In genomic region chr12:4809013-4809448, GRCh38 we compare ENCODE assay signal across 9 cellular contexts.
A peak's percentile ranks its signal among the peaks of the same experiment; 100 is the strongest.
DNase-seq lines count a peak whose midpoint lies in the region; ATAC-seq, FAIRE-seq and TF ChIP-seq lines count a peak whose summit lies in the region.
"Had no signal": no experiment of that assay in that cellular context is flagged by ENCODE, and none has a peak within 500 bp of the region (broad histone marks: within the 10 kb centered on the region; RNA-seq: fewer than 3 reads in every experiment).

No MANE protein-coding gene starts in this region.

- peak overlapping the region; percentile 61 for H3K4me3 Mint-ChIP-seq in CD8-positive, alpha-beta T cell
- H3K4me3 Mint-ChIP-seq in endodermal cell, result peak overlapping the region; percentile 59

- 3% methylated on average over 35 of the region's 35 CpGs; no CpG with 5 or more reads in 1 of the 2 experiments for WGBS in endodermal cell (ENCODE audit: insufficient coverage in 1 of 2, insufficient read length in 1 of 2), 2 experiments

- DNase-seq in CD8-positive, alpha-beta T cell, result peak in 1 of 7 experiments; percentile 28
- DNase-seq in NCI-H1930 (lab: John Stamatoyannopoulos, UW), result peak; percentile 78
- DNase-seq in endodermal cell, result peak; percentile 94
- no peak for DNase-seq in NCI-H2029 (lab: John Stamatoyannopoulos, UW)
- no peak for DNase-seq in H54 (ENCODE audit: insufficient read length, low spot score)
- no peak for DNase-seq in NCI-H128 (lab: John Stamatoyannopoulos, UW; ENCODE audit: unreplicated experiment)

- H3F3A ChIP-seq in neural cell (ENCODE audit: insufficient read depth, low read length, poor library complexity, severe bottlenecking), result no peaks in the 10 kb centered on the region

- no peak overlapping the region for H3K27ac Mint-ChIP-seq in CD8-positive, alpha-beta T cell
- H3K27ac Mint-ChIP-seq in endodermal cell, result no peak overlapping the region

- H3K36me3 Mint-ChIP-seq in CD8-positive, alpha-beta T cell, result no peaks in the 10 kb centered on the region
- H3K36me3 Mint-ChIP-seq in endodermal cell (ENCODE audit: low read depth), result peaks cover 7% of the 10 kb centered on the region

- no peak for FAIRE-seq in H54 (lab: Jason Lieb, UNC)

- no peak for TF ChIP-seq POLR2A in H54 (IDR thresholded peaks at IDR 0.05; ENCODE audit: low read depth, low read length)

- H3K9me3 ChIP-seq in CD8-positive, alpha-beta T cell (ENCODE audit: low read length), result no peaks in the 10 kb centered on the region
- H3K9me3 ChIP-seq in endodermal cell (ENCODE audit: control insufficient read depth, low read length) (no peaks in the 10 kb centered on the region), neural cell (ENCODE audit: low read length) (no peaks in the 10 kb centered on the region)
- H3K9me3 ChIP-seq: SJSA1 had no signal

- no peaks in the 10 kb centered on the region for H3K36me3 ChIP-seq in CD8-positive, alpha-beta T cell (ENCODE audit: insufficient read depth, low read length)
- H3K36me3 ChIP-seq in endodermal cell (ENCODE audit: control insufficient read depth, insufficient read depth, low read length), result no peaks in the 10 kb centered on the region
- peaks cover 16% of the 10 kb centered on the region for H3K36me3 ChIP-seq in neural cell (ENCODE audit: insufficient read depth, low read length)
- H3K36me3 ChIP-seq: SJSA1 had no signal

- POLR2A ChIA-PET in CD8-positive, alpha-beta T cell (lab: Charles Lee), result no interaction called here

- CTCF ChIA-PET in CD8-positive, alpha-beta T cell (lab: Charles Lee), result no interaction called here

- no peak for TF ChIP-seq EP300 in neural cell (conservative IDR thresholded peaks at IDR 0.05; ENCODE audit: poor library complexity, severe bottlenecking)

- intact Hi-C loops in CD8-positive, alpha-beta T cell (cut with DNase I, micrococcal nuclease), result no loop called here

- no peaks in the 10 kb centered on the region for H3K9me2 ChIP-seq in neural cell (ENCODE audit: insufficient read depth, low read length)

- H3K4me1 Mint-ChIP-seq in CD8-positive, alpha-beta T cell (ENCODE audit: low read depth), result peaks cover 33% of the 10 kb centered on the region
- H3K4me1 Mint-ChIP-seq in endodermal cell, result peaks cover 3% of the 10 kb centered on the region

- H2AFZ ChIP-seq in neural cell (ENCODE audit: low read depth, low read length), result peak overlapping the region; percentile 70

- H3K9ac ChIP-seq in endodermal cell (ENCODE audit: extremely low read depth, low read length, poor library complexity, severe bottlenecking), result no peak overlapping the region
- H3K9ac ChIP-seq in neural cell (ENCODE audit: low read length), result peak overlapping the region; percentile 89

- no peak overlapping the region for H3K27ac ChIP-seq in CD8-positive, alpha-beta T cell (ENCODE audit: low read depth, low read length)
- H3K27ac ChIP-seq in endodermal cell (ENCODE audit: low read depth, low read length) (no peak overlapping the region), neural cell (ENCODE audit: low read length) (peak overlapping the region; percentile 72)
- H3K27ac ChIP-seq: SJSA1 had no signal

- H3K27me3 Mint-ChIP-seq in CD8-positive, alpha-beta T cell (ENCODE audit: low read depth), result peaks cover 27% of the 10 kb centered on the region
- H3K27me3 Mint-ChIP-seq in endodermal cell (ENCODE audit: insufficient read depth), result peaks cover 75% of the 10 kb centered on the region

- TF ChIP-seq CTCF in CD8-positive, alpha-beta T cell (IDR thresholded peaks at IDR 0.05), result no peak
- no peak for TF ChIP-seq CTCF in endodermal cell (conservative IDR thresholded peaks at IDR 0.05)
- no peak for TF ChIP-seq CTCF in neural cell (IDR thresholded peaks at IDR 0.05; ENCODE audit: poor library complexity, severe bottlenecking)

- H3K79me2 ChIP-seq in neural cell (replicated peaks; ENCODE audit: insufficient read depth, low read length), result peaks cover 14% of the 10 kb centered on the region

- H3K4me2 ChIP-seq in neural cell (ENCODE audit: low read length), result peak overlapping the region; percentile 58

- H3K9me3 Mint-ChIP-seq in CD8-positive, alpha-beta T cell, result no peaks in the 10 kb centered on the region
- H3K9me3 Mint-ChIP-seq in endodermal cell, result no peaks in the 10 kb centered on the region

- no peaks in the 10 kb centered on the region for H4K20me1 ChIP-seq in neural cell (ENCODE audit: insufficient read depth)

- H3K27me3 ChIP-seq in CD8-positive, alpha-beta T cell (ENCODE audit: insufficient read depth, low read length), result no peaks in the 10 kb centered on the region
- H3K27me3 ChIP-seq in endodermal cell (ENCODE audit: control insufficient read depth, insufficient read depth, low read length, poor library complexity, severe bottlenecking) (peaks cover 70% of the 10 kb centered on the region), neural cell (ENCODE audit: insufficient read depth, low read depth, low read length) (no peaks in the 10 kb centered on the region)

- no peak overlapping the region for H3K4me3 ChIP-seq in CD8-positive, alpha-beta T cell (ENCODE audit: low read depth, low read length)
- H3K4me3 ChIP-seq in endodermal cell (ENCODE audit: low read length) (peak overlapping the region; percentile 76), neural cell (ENCODE audit: low read length) (peak overlapping the region; percentile 93)
- H3K4me3 ChIP-seq: SJSA1 had no signal

- peak; percentile 34 for ATAC-seq in CD8-positive, alpha-beta T cell
- no peak for ATAC-seq in HG03432 (IDR thresholded peaks at IDR 0.05; ENCODE audit: unreplicated experiment)

- peaks cover 31% of the 10 kb centered on the region for H3K4me1 ChIP-seq in CD8-positive, alpha-beta T cell (ENCODE audit: insufficient read depth, low read length)
- no peaks in the 10 kb centered on the region for H3K4me1 ChIP-seq in endodermal cell (ENCODE audit: control insufficient read depth, insufficient read depth, low read length)
- H3K4me1 ChIP-seq: SJSA1 had no signal

- TF ChIP-seq RAD21 in neural cell (conservative IDR thresholded peaks at IDR 0.05), result no peak

TF ChIP-seq in neural cell, 6 proteins besides CTCF, POLR2A, EP300 and RAD21:
- TF ChIP-seq TAF1 (IDR thresholded peaks at IDR 0.05; ENCODE audit: low read depth), result peak; percentile 25
- TF ChIP-seq POLR2AphosphoS5 (IDR thresholded peaks at IDR 0.05), result peak; percentile 84
- TF ChIP-seq EZH2 (IDR thresholded peaks at IDR 0.05; ENCODE audit: borderline replicate concordance, insufficient read depth, low read length, poor library complexity, severe bottlenecking), result no peak
TF ChIP-seq in neural cell: peak in this region for 2.

Comparison
In these comparisons a context has a peak if more than half of its experiments do, and no peak if none do; other contexts are left out.
1. DNase-seq: peak in NCI-H1930 (2 of 2) and endodermal cell (single experiment); none in NCI-H2029 (single experiment), H54 (single experiment) and NCI-H128 (single experiment).